ENCODE assay signal across 24 cellular contexts in the genomic region with DNA sequence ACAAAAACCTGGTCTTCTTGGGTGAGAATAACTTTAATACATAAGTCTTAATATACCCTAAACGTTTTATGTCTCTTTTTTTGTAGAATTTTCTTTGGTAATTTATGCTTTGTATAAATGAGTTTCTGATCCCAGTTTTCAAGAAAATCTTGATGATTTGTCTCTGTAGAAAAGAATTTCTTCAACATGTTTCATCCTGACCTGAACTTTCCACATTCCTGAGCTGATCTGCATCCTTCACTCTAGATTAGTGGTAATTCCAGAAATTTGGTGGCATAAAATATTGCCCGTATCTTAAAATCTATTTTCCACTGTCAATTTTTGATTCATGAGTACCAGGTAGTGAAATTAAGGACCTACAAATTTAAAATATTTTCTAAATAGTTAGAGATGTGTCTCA.
"Had no signal": no experiment of that assay in that cellular context is flagged by ENCODE, and none has a peak within 500 bp of the region (broad histone marks: within the 10 kb centered on the region; RNA-seq: fewer than 3 reads in every experiment).

No MANE protein-coding gene starts in this region.

- H3K9me3 ChIP-seq: Peyer's patch had no signal

- H3K4me1 Mint-ChIP-seq: activated B cell treated with CpG ODN at 0.5 μM for 24 hours had no signal

- H3K27me3 Mint-ChIP-seq: activated B cell treated with CpG ODN at 0.5 μM for 24 hours; activated CD4-positive, alpha-beta T cell treated with anti-CD3 and anti-CD28 coated beads, Interleukin-2, amount 10 ng/mL, durations not matched to agents 24 days and 14 days; activated CD8-positive, alpha-beta memory T cell treated with anti-CD3 and anti-CD28 coated beads, Interleukin-2, amount 10 ng/mL, durations not matched to agents 7 days and 5 days; activated naive CD8-positive, alpha-beta T cell; T-cell had no signal

- H3K27ac ChIP-seq: brain microvascular endothelial cell, Peyer's patch had no signal

- H3K4me3 ChIP-seq: K562, Peyer's patch had no signal

- DNase-seq: activated B cell treated with CpG ODN at 0.5 μM for 24 hours; activated CD4-positive, alpha-beta T cell treated with anti-CD3 and anti-CD28 coated beads for 1 hour; activated CD4-positive, alpha-beta T cell treated with anti-CD3 and anti-CD28 coated beads, Interleukin-2, amount 10 ng/mL, durations not matched to agents 24 days and 14 days; activated CD4-positive, alpha-beta T cell treated with anti-CD3 and anti-CD28 coated beads, Interleukin-2, amount 50 U/mL, for 48 hours; activated CD8-positive, alpha-beta memory T cell treated with anti-CD3 and anti-CD28 coated beads, Interleukin-2, amount 10 ng/mL, durations not matched to agents 7 days and 5 days; activated effector memory CD4-positive, alpha-beta T cell treated with anti-CD3 and anti-CD28 coated beads, Interleukin-2, amount 50 U/mL, for 16 hours; activated naive CD4-positive, alpha-beta T cell treated with Interleukin-2 at 50 U/mL for 16 hours; activated T-cell treated with anti-CD3 and anti-CD28 coated beads, Interleukin-2, amount 50 U/mL, for 4 hours; brain microvascular endothelial cell; Karpas-422; NCI-H1105 treated with DMSO at 0.1 percent for 48 hours; NCI-H1436 treated with DMSO at 0.1 percent for 48 hours; NCI-H187; NCI-H2081; NCI-H446; NCI-H524; Peyer's patch; SIG-M5; T-cell; T-helper 2 cell; T1000 had no signal

- H3K4me1 ChIP-seq: Peyer's patch had no signal

- ATAC-seq: activated CD8-positive, alpha-beta memory T cell treated with anti-CD3 and anti-CD28 coated beads, Interleukin-2, amount 10 ng/mL, durations not matched to agents 7 days and 5 days; activated T-cell treated with anti-CD3 and anti-CD28 coated beads, Interleukin-2, amount 50 U/mL, for 4 hours; K562; T-cell had no signal

- FAIRE-seq: K562, TTC549 had no signal

- H3K4me3 Mint-ChIP-seq: activated B cell treated with CpG ODN at 0.5 μM for 24 hours; activated CD4-positive, alpha-beta T cell treated with anti-CD3 and anti-CD28 coated beads, Interleukin-2, amount 10 ng/mL, durations not matched to agents 24 days and 14 days; activated CD8-positive, alpha-beta memory T cell treated with anti-CD3 and anti-CD28 coated beads, Interleukin-2, amount 10 ng/mL, durations not matched to agents 7 days and 5 days; activated naive CD8-positive, alpha-beta T cell; activated T-cell treated with anti-CD3 and anti-CD28 coated beads, Interleukin-2, amount 50 U/mL, for 4 hours; T-cell had no signal

- H3K27me3 ChIP-seq: brain microvascular endothelial cell, Peyer's patch had no signal

- H3K27ac Mint-ChIP-seq: activated B cell treated with CpG ODN at 0.5 μM for 24 hours; activated CD4-positive, alpha-beta T cell treated with anti-CD3 and anti-CD28 coated beads, Interleukin-2, amount 10 ng/mL, durations not matched to agents 24 days and 14 days; activated CD8-positive, alpha-beta memory T cell treated with anti-CD3 and anti-CD28 coated beads, Interleukin-2, amount 10 ng/mL, durations not matched to agents 7 days and 5 days; activated naive CD8-positive, alpha-beta T cell; T-cell had no signal

- H3K36me3 ChIP-seq: brain microvascular endothelial cell had no signal

- H3K9me3 Mint-ChIP-seq: activated B cell treated with CpG ODN at 0.5 μM for 24 hours; activated T-cell treated with anti-CD3 and anti-CD28 coated beads, Interleukin-2, amount 50 U/mL, for 4 hours; T-cell had no signal
